ENCODE assay signal across 1 cellular context in genomic region chrX:48649109-48649508, GRCh38.
A peak's percentile ranks its signal among the peaks of the same experiment; 100 is the strongest.
TF ChIP-seq lines count a peak whose summit lies in the region.

No MANE protein-coding gene starts in this region.

TF ChIP-seq in K562, 482 proteins besides CTCF, POLR2A, EP300 and RAD21 (continued from another document):
- TF ChIP-seq CEBPZ (IDR thresholded peaks at IDR 0.05; ENCODE audit: borderline replicate concordance, low read depth, low read length) (no peak), KDM1A (IDR thresholded peaks at IDR 0.05) (0 out of 4 replicates have a peak, but pooled peaks of 1 of the 2 experiments have one; percentile 9), JUND (IDR thresholded peaks at IDR 0.05; ENCODE audit: borderline replicate concordance, low read depth, low read length) (peak; percentile 67; the same call in 1 of the 2 replicates), JUND (tag; IDR thresholded peaks at IDR 0.05; ENCODE audit: borderline replicate concordance, low read depth, low read length) (no peak; the same call in 2 of the 3 replicates), BHLHE40 (IDR thresholded peaks at IDR 0.05; ENCODE audit: low read length) (no peak)
